1 cellular context compared by ENCODE assay signal in the genomic region with DNA sequence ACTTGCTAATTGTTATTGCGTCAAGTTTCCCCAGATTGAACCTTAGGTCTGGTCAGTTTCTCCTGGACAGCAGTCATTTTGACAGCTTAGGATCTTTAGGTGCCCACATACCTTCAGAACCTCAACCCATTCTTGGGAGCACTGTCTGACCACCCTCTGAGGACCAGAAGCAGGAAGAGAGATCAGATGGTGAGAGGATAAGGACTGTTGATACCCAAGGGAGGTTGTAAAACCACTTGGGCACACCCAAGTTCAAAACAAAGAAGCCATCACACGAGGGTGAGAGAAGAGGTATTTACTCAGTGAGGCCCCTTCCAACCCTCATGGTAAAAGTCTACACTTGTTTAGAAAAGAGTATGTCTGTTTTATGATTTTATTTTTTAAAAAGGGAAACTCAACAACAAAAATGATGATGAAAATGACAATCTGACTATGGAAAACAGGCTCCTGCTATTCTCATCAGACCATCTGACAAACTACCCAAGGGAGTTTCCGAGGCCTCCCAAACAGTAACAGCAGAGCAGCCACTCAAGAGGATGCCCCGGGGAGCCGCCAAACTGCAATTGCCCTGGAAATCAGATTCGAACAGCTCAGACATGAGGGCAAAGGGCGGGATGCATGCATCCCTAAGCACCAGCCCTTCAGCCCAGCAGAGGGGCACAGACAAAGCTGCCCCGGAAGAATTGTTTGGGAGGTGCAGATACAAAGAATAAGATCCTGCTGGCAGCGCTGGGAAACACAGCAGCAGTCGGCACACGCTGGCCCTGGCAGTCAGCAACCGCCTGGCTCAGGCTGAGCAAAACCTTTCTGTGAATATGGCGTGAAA.
TF ChIP-seq lines count a peak whose summit lies in the region.

No MANE protein-coding gene starts in this region.

TF ChIP-seq in SK-N-SH treated with all-trans-retinoic acid at 6 μM for 48 hours, 23 proteins besides CTCF, POLR2A, EP300 and RAD21 (continued from another document):
- TF ChIP-seq ZC3H10 (CRISPR knock-in tag; IDR thresholded peaks at IDR 0.05) (no peak), ESRRG (CRISPR knock-in tag; IDR thresholded peaks at IDR 0.05) (no peak), TCF4 (CRISPR knock-in tag; IDR thresholded peaks at IDR 0.05; ENCODE audit: borderline replicate concordance) (no peak), CSRNP3 (CRISPR knock-in tag; IDR thresholded peaks at IDR 0.05) (no peak), ZNF70 (CRISPR knock-in tag; IDR thresholded peaks at IDR 0.05) (no peak), PPARA (CRISPR knock-in tag; IDR thresholded peaks at IDR 0.05; ENCODE audit: borderline replicate concordance) (no peak), GLIS3 (CRISPR knock-in tag; IDR thresholded peaks at IDR 0.05) (no peak)
